8 cellular contexts compared by ENCODE assay signal in the genomic region with DNA sequence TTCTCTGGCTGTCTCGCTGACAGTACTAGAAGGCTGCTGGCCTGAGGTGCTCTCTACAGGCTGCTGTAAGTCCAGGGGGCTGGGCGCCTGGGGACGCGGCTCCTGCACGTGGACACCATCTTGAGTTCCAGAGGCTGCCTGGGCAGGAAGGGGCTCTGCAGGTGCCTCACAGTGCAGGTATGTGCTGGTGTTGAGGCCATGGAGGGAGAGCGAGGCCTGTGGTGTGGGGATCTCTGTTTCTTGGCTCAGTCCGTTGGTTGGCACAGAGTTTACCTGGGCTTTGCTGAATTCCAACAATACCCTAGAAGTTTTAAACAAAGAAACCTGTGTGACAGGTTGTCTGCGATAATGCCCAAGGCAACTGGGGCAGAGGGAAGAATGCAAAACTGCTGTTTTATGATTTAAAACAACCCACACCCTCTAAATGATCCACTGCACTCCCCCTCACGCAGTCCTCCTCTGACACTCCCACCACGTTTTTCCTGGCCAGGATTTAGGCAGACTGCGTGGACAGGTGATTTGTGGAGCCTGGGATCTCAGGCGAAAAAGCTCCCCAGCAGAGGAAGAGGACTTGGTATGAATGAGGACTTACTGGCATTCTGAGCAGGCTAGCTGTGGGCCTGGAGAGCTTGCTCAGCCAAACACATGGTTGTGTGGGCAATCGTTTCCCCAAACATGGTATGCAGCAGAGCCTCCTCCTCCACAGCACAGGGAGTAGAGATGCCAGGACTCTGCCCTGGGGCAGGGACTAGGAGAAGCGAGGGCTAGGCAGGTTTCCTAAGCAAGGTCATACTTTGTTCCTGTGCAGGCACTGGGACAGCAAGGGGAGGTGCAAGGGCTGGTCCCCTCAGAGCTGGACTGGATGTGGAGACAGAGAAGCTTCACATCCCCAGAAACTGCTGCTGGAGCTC. TPM values are rescaled to one million over a fixed set of nuclear protein-coding genes. Genes with fewer than 3 reads are reported as not detected.
DNase-seq lines count a peak whose midpoint lies in the region; ATAC-seq and TF ChIP-seq lines count a peak whose summit lies in the region.
"Not testable (repeated sequence)": the region's sequence is repeated elsewhere in the genome, so short reads cannot be mapped to it uniquely, and the experiment has no call there.

No MANE protein-coding gene starts in this region.

- not testable (repeated sequence) for H2BK12ac ChIP-seq in trophoblast cell (ENCODE audit: low read length)

- H4K12ac ChIP-seq in trophoblast cell (ENCODE audit: low read depth, low read length): not testable (repeated sequence)

- H2BK120ac ChIP-seq in trophoblast cell (ENCODE audit: insufficient read depth, low read length, poor library complexity): not testable (repeated sequence)

- H3K9me2 ChIP-seq in HCT116 (ENCODE audit: insufficient read depth): not testable (repeated sequence)

- not testable (repeated sequence) for H3K9ac ChIP-seq in HCT116 (ENCODE audit: low read length); trophoblast cell (ENCODE audit: low read length)
- peak overlapping the region in 1 of 2 donors; percentile 34 for H3K9ac ChIP-seq in colonic mucosa (ENCODE audit: low read depth in 2 of 2, low read length in 2 of 2)

- not testable (repeated sequence) for TF ChIP-seq RAD21 in HCT116 (IDR thresholded peaks at IDR 0.05; ENCODE audit: low read depth)

- H3K4ac ChIP-seq in trophoblast cell (ENCODE audit: low read depth, low read length): not testable (repeated sequence)

- TF ChIP-seq CTCF in HCT116 (IDR thresholded peaks at IDR 0.05 in 2 of 3, conservative IDR thresholded peaks at IDR 0.05 in 1 of 3; ENCODE audit: borderline replicate concordance in 1 of 3, insufficient read depth in 1 of 3, low read depth in 2 of 3, low read length in 2 of 3); colonic mucosa (IDR thresholded peaks at IDR 0.05); foreskin keratinocyte (conservative IDR thresholded peaks at IDR 0.05); lower lobe of right lung (IDR thresholded peaks at IDR 0.05): not testable (repeated sequence)

- not testable (repeated sequence) for DNase-seq in HCT116 (ENCODE audit: low read depth, low spot score); lower lobe of right lung
- DNase-seq in NCI-H226: peak; percentile 26
- peak; percentile 56 for DNase-seq in colonic mucosa
- DNase-seq in foreskin keratinocyte: peak in 1 of 2 donors; percentile 38
- peak; percentile 54 to 84 for DNase-seq in trophoblast cell

- H3K79me1 ChIP-seq in trophoblast cell (ENCODE audit: low read length): not testable (repeated sequence)

- H3K4me1 ChIP-seq in HCT116 (ENCODE audit: control insufficient read depth in 1 of 2, insufficient read depth in 2 of 2, low read length in 2 of 2); colonic mucosa; foreskin keratinocyte; lower lobe of right lung; trophoblast cell (ENCODE audit: control insufficient read depth in 1 of 2, insufficient read depth in 2 of 2, low read length in 2 of 2); urinary bladder (ENCODE audit: insufficient read depth): not testable (repeated sequence)

- not testable (repeated sequence) for H3K36me3 Mint-ChIP-seq in activated naive CD4-positive, alpha-beta T cell treated with anti-CD3 and anti-CD28 coated beads, Interleukin-2, amount 50 U/mL, for 24 hours

- H3K4me3 Mint-ChIP-seq in activated naive CD4-positive, alpha-beta T cell treated with anti-CD3 and anti-CD28 coated beads, Interleukin-2, amount 50 U/mL, for 24 hours: not testable (repeated sequence)

- not testable (repeated sequence) for H3K4me2 ChIP-seq in HCT116 (ENCODE audit: low read length); trophoblast cell (ENCODE audit: low read length)

- not testable (repeated sequence) for H3K27me3 Mint-ChIP-seq in activated naive CD4-positive, alpha-beta T cell treated with anti-CD3 and anti-CD28 coated beads, Interleukin-2, amount 50 U/mL, for 24 hours

- POLR2A ChIA-PET in HCT116 (lab: Charles Lee): not testable (repeated sequence)

- not testable (repeated sequence) for H3K23ac ChIP-seq in trophoblast cell (ENCODE audit: low read length)

- WGBS in trophoblast cell (ENCODE audit: extremely low coverage, insufficient coverage, insufficient read length): no CpG with 5 or more reads among the region's 14 CpGs
- 89% methylated on average over 13 of the region's 14 CpGs for WGBS in urinary bladder

- H2BK5ac ChIP-seq in trophoblast cell (ENCODE audit: low read depth, low read length, poor library complexity): not testable (repeated sequence)

- TF ChIP-seq POLR2A in HCT116 (IDR thresholded peaks at IDR 0.05; ENCODE audit: borderline replicate concordance, extremely low read depth, insufficient read depth, insufficient read length): not testable (repeated sequence)

- H3K9me3 Mint-ChIP-seq in activated naive CD4-positive, alpha-beta T cell treated with anti-CD3 and anti-CD28 coated beads, Interleukin-2, amount 50 U/mL, for 24 hours: not testable (repeated sequence)

- peak overlapping the region; percentile 8 for H3K27ac Mint-ChIP-seq in activated naive CD4-positive, alpha-beta T cell treated with anti-CD3 and anti-CD28 coated beads, Interleukin-2, amount 50 U/mL, for 24 hours

- H3K27me3 ChIP-seq in HCT116 (ENCODE audit: insufficient read depth, low read length); colonic mucosa; foreskin keratinocyte; lower lobe of right lung (ENCODE audit: low read depth); trophoblast cell (ENCODE audit: insufficient read depth, low read length): not testable (repeated sequence)

- CTCF ChIA-PET in HCT116 (lab: Charles Lee): not testable (repeated sequence)

- H4K8ac ChIP-seq in trophoblast cell (ENCODE audit: low read depth, low read length): not testable (repeated sequence)

- H3K9me3 ChIP-seq in HCT116 (ENCODE audit: control insufficient read depth in 1 of 2, insufficient read depth in 1 of 2, low read depth in 1 of 2, low read length in 2 of 2); colonic mucosa; lower lobe of right lung; trophoblast cell (ENCODE audit: insufficient read depth, low read depth, low read length): not testable (repeated sequence)

- not testable (repeated sequence) for BruUV-seq in HCT116 (replicated peaks; lab: Mats Ljungman, UMichigan)

- H3K14ac ChIP-seq in trophoblast cell (ENCODE audit: low read length): not testable (repeated sequence)

- H3K79me2 ChIP-seq in HCT116 (ENCODE audit: insufficient read depth, low read length); trophoblast cell (ENCODE audit: control insufficient read depth, insufficient read depth, low read length, poor library complexity): not testable (repeated sequence)

- not testable (repeated sequence) for H4K91ac ChIP-seq in trophoblast cell (ENCODE audit: low read depth, low read length)

- ATAC-seq in HCT116: peak; percentile 50
- ATAC-seq in foreskin keratinocyte: peak; percentile 66
- ATAC-seq in lower lobe of right lung: peak; percentile 40 to 43

- RAD21 ChIA-PET in HCT116 (lab: Charles Lee; ENCODE audit: low non-redundant PET in 1 of 2, low total read pairs in 2 of 2, uncharacterized antibody in 2 of 2, unreplicated experiment in 2 of 2): not testable (repeated sequence)

- H3K4me3 ChIP-seq in HCT116 (replicated peaks in 1 of 2; ENCODE audit: low read depth in 1 of 2, low read length in 2 of 2); colonic mucosa; lower lobe of right lung; trophoblast cell (ENCODE audit: low read depth, low read length); urinary bladder (ENCODE audit: low read depth, low read length): not testable (repeated sequence)

- H2AK5ac ChIP-seq in trophoblast cell (ENCODE audit: low read length): not testable (repeated sequence)

- not testable (repeated sequence) for H3K18ac ChIP-seq in trophoblast cell (ENCODE audit: low read length)

- H3K36me3 ChIP-seq in HCT116 (ENCODE audit: control insufficient read depth in 1 of 2, insufficient read depth in 2 of 2, low read length in 2 of 2); colonic mucosa; trophoblast cell (ENCODE audit: control insufficient read depth in 1 of 2, insufficient read depth in 2 of 2, low read length in 2 of 2); urinary bladder (ENCODE audit: insufficient read depth): not testable (repeated sequence)
- H3K36me3 ChIP-seq in lower lobe of right lung: peaks cover 49% of the 10 kb centered on the region

- intact Hi-C loops in HCT116 (cut with micrococcal nuclease); colonic mucosa (cut with DNase I); lower lobe of right lung (cut with DNase I): not testable (repeated sequence)

- not testable (repeated sequence) for H2AFZ ChIP-seq in HCT116 (ENCODE audit: low read depth, low read length, poor library complexity, severe bottlenecking); trophoblast cell (ENCODE audit: insufficient read depth, low read length, poor library complexity)

- H3K27ac ChIP-seq in HCT116 (ENCODE audit: low read depth, low read length); foreskin keratinocyte; lower lobe of right lung: not testable (repeated sequence)
- H3K27ac ChIP-seq in colonic mucosa (peak overlapping the region; percentile 66), trophoblast cell (ENCODE audit: low read depth, low read length) (peak overlapping the region; percentile 34), urinary bladder (ENCODE audit: low read depth) (peak overlapping the region; percentile 23)

- H4K20me1 ChIP-seq in HCT116 (ENCODE audit: insufficient read depth): not testable (repeated sequence)

- H3K4me1 Mint-ChIP-seq in activated naive CD4-positive, alpha-beta T cell treated with anti-CD3 and anti-CD28 coated beads, Interleukin-2, amount 50 U/mL, for 24 hours: not testable (repeated sequence)

RNA-seq across cellular contexts. Expression of gene PLEKHM1, which starts 22.0 kb away (rescaled TPM):
- total RNA-seq in HCT116 (2021; ENCODE audit: unreplicated experiment): 32.8 TPM
- polyA plus RNA-seq in HCT116 (2012): 14.3 and 14.6 TPM in 2 replicates
- total RNA-seq in colonic mucosa: 10 to 100 TPM; 50.7 to 61.3 TPM
- 24.5 and 25.6 TPM in 2 replicates for total RNA-seq in foreskin keratinocyte
- 14.5 and 15.8 TPM in 2 replicates for polyA plus RNA-seq in foreskin keratinocyte
- 69.6 TPM for total RNA-seq in lower lobe of right lung
- polyA plus RNA-seq in trophoblast cell (2013): 9.4 and 10.3 TPM in 2 replicates
- 14.2 TPM for total RNA-seq in urinary bladder
- 21.8 TPM for polyA plus RNA-seq in urinary bladder

RNA-seq across cellular contexts. Expression of gene ARHGAP27, which starts 35.9 kb away (rescaled TPM):
- total RNA-seq in HCT116 (2021; ENCODE audit: unreplicated experiment): 46.7 TPM
- 32.4 and 34.4 TPM in 2 replicates for polyA plus RNA-seq in HCT116 (2012)
- 100 to 1,000 TPM; 107 to 165 TPM for total RNA-seq in colonic mucosa
- 13.3 and 13.5 TPM in 2 replicates for total RNA-seq in foreskin keratinocyte
- polyA plus RNA-seq in foreskin keratinocyte: 9.5 and 10.0 TPM in 2 replicates
- 71.0 TPM for total RNA-seq in lower lobe of right lung
- 12.2 and 13.9 TPM in 2 replicates for polyA plus RNA-seq in trophoblast cell (2013)
- 12.9 TPM for total RNA-seq in urinary bladder
- 21.8 TPM for polyA plus RNA-seq in urinary bladder
